ENCODE assay signal across 25 cellular contexts in the genomic region with DNA sequence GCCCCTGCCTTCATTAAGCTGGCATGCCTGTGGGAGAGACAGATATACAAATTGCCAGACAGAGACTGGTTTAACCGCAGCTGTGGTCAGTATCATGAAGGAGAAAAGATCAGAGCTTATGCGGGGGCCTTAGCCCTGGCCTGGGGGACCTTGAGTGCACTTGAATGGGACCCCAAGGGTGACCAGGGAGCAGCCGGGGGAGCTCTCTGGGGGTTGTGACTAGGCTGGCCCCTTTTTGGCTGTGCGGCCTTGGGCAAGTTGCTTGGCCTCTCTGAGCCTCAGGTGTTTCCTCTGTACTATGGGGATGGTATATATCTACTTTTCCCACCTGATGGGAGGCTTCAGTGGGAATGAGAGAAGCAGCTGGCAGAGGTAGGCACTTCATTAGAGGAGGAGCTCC. TPM values are rescaled to one million over a fixed set of nuclear protein-coding genes. Genes with fewer than 3 reads are reported as not detected.
"Had no signal": no experiment of that assay in that cellular context is flagged by ENCODE, and none has a peak within 500 bp of the region (broad histone marks: within the 10 kb centered on the region; RNA-seq: fewer than 3 reads in every experiment).

No MANE protein-coding gene starts in this region.

- H3K4me3 ChIP-seq: cardiac muscle cell had no signal

- H3K27ac ChIP-seq: brain microvascular endothelial cell, cardiac muscle cell, WERI-Rb-1 had no signal

- DNase-seq: activated CD4-positive, alpha-beta memory T cell treated with anti-CD3 and anti-CD28 coated beads, Interleukin-2, amount 10 ng/mL, durations not matched to agents 7 days and 5 days; activated CD4-positive, alpha-beta T cell treated with anti-CD3 and anti-CD28 coated beads for 36 hours; activated CD4-positive, alpha-beta T cell treated with anti-CD3 and anti-CD28 coated beads, Interleukin-2, amount 50 U/mL, for 1 hour; activated gamma-delta T cell treated with Interleukin-2 at 50 U/mL for 16 hours; activated naive CD4-positive, alpha-beta T cell treated with anti-CD3 and anti-CD28 coated beads, Interleukin-2, amount 10 ng/mL, durations not matched to agents 7 days and 5 days; activated naive CD8-positive, alpha-beta T cell treated with anti-CD3 and anti-CD28 coated beads for 36 hours; activated T-cell treated with anti-CD3 and anti-CD28 coated beads for 4 hours; activated T-cell treated with anti-CD3 and anti-CD28 coated beads, Interleukin-2, amount 50 U/mL, for 72 hours; brain microvascular endothelial cell; Karpas-422; MM.1S; NCI-H1105; NCI-H1436; NCI-H1694 treated with DMSO at 0.1 percent for 48 hours; NCI-H2081 treated with DMSO at 0.1 percent for 48 hours; NCI-H446; NCI-H526; PC-3; SIG-M5; T-helper 1 cell; WERI-Rb-1 had no signal

- H3K36me3 ChIP-seq: brain microvascular endothelial cell, cardiac muscle cell, WERI-Rb-1 had no signal

- ATAC-seq: activated CD4-positive, alpha-beta T cell treated with anti-CD3 and anti-CD28 coated beads for 36 hours; activated T-cell treated with anti-CD3 and anti-CD28 coated beads, Interleukin-2, amount 50 U/mL, for 72 hours; PC-3 had no signal

RNA-seq across cellular contexts. Expression of a gene that starts 35.7 kb away (rescaled TPM):
- total RNA-seq: activated CD4-positive, alpha-beta memory T cell treated with anti-CD3 and anti-CD28 coated beads, Interleukin-2, amount 10 ng/mL, durations not matched to agents 7 days and 5 days; activated CD4-positive, alpha-beta T cell treated with anti-CD3 and anti-CD28 coated beads for 36 hours; activated CD8-positive, alpha-beta memory T cell treated with anti-CD3 and anti-CD28 coated beads for 36 hours; activated naive CD8-positive, alpha-beta T cell treated with anti-CD3 and anti-CD28 coated beads for 36 hours; activated T-cell treated with anti-CD3 and anti-CD28 coated beads, Interleukin-2, amount 50 U/mL, for 72 hours; activated T-helper 2 cell treated with anti-CD3 and anti-CD28 coated beads, Interferon-gamma antibody, Interleukin-2, Interleukin-4, amounts not matched to agents 10 μg/mL and 5 μg/mL and 100 μg/mL, durations not matched to agents 14 hours and 24 hours and 36 hours; cardiac muscle cell; T-helper 2 cell treated with Interferon-gamma antibody and Interleukin-4, amounts not matched to agents 100 ng/mL and 5 ng/mL, for 36 hours had no signal
- polyA plus RNA-seq: cardiac muscle cell had no signal
